8 cellular contexts compared by ENCODE assay signal in genomic region chr2:169694894-169695260, GRCh38. TPM values are rescaled to one million over a fixed set of nuclear protein-coding genes. Genes with fewer than 3 reads are reported as not detected.
DNase-seq lines count a peak whose midpoint lies in the region; ATAC-seq and TF ChIP-seq lines count a peak whose summit lies in the region.

No MANE protein-coding gene starts in this region.

- H3K4me1 ChIP-seq in left lung (peaks cover 6 to 18% of the 10 kb centered on the region in 2 donors), thoracic aorta (ENCODE audit: control insufficient read depth in 1 of 2, low read depth in 2 of 2) (peaks cover 0 to 17% of the 10 kb centered on the region in 2 donors)

- DNase-seq in activated CD4-positive, alpha-beta T cell treated with anti-CD3 and anti-CD28 coated beads, Interleukin-2, amount 10 ng/mL, durations not matched to agents 7 days and 5 days: no peak
- DNase-seq in activated CD4-positive, alpha-beta T cell treated with anti-CD3 and anti-CD28 coated beads for 1 hour: no peak
- DNase-seq in activated naive CD8-positive, alpha-beta T cell treated with anti-CD3 and anti-CD28 coated beads, Interleukin-2, amount 10 ng/mL, durations not matched to agents 7 days and 5 days: no peak
- DNase-seq in left lung: no peak
- no peak for DNase-seq in thoracic aorta (ENCODE audit: low spot score)
- no peak for DNase-seq in AG20443 (ENCODE audit: low spot score)

- TF ChIP-seq CTCF in left lung (IDR thresholded peaks at IDR 0.05) (no peak), thoracic aorta (IDR thresholded peaks at IDR 0.05) (no peak)

- peaks cover 34% of the 10 kb centered on the region for H3K4me1 Mint-ChIP-seq in activated CD4-positive, alpha-beta T cell treated with anti-CD3 and anti-CD28 coated beads, Interleukin-2, amount 10 ng/mL, durations not matched to agents 7 days and 5 days
- peaks cover 22% of the 10 kb centered on the region for H3K4me1 Mint-ChIP-seq in activated naive CD8-positive, alpha-beta T cell treated with anti-CD3 and anti-CD28 coated beads, Interleukin-2, amount 10 ng/mL, durations not matched to agents 7 days and 5 days

- H3K4me3 Mint-ChIP-seq in activated CD4-positive, alpha-beta T cell treated with anti-CD3 and anti-CD28 coated beads, Interleukin-2, amount 10 ng/mL, durations not matched to agents 7 days and 5 days: peak overlapping the region; percentile 76
- peak overlapping the region; percentile 91 for H3K4me3 Mint-ChIP-seq in activated naive CD8-positive, alpha-beta T cell treated with anti-CD3 and anti-CD28 coated beads, Interleukin-2, amount 10 ng/mL, durations not matched to agents 7 days and 5 days

- H3K4me3 ChIP-seq in left lung (peak overlapping the region; percentile 62 to 90), thoracic aorta (peak overlapping the region; percentile 94)

- H3K36me3 ChIP-seq in left lung (peaks cover 0 to 7% of the 10 kb centered on the region in 2 donors), thoracic aorta (no peaks in the 10 kb centered on the region)

- H3K27ac ChIP-seq in left lung: peak overlapping the region; percentile 83 to 91
- H3K27ac ChIP-seq in thoracic aorta: peak overlapping the region; percentile 75

- POLR2A ChIA-PET in activated CD4-positive, alpha-beta T cell treated with anti-CD3 and anti-CD28 coated beads, Interleukin-2, amount 10 ng/mL, durations not matched to agents 7 days and 5 days (lab: Charles Lee): no interaction called here
- POLR2A ChIA-PET in activated naive CD8-positive, alpha-beta T cell treated with anti-CD3 and anti-CD28 coated beads, Interleukin-2, amount 10 ng/mL, durations not matched to agents 7 days and 5 days (lab: Charles Lee): interaction anchor here (1.2 to 1.5 kb wide), 4 partner anchors 71 to 121 kb away, joined by 3 to 8 read pairs (median 4); partner anchors contain the start of genes FASTKD1 and PPIG

- CTCF ChIA-PET in activated CD4-positive, alpha-beta T cell treated with anti-CD3 and anti-CD28 coated beads, Interleukin-2, amount 10 ng/mL, durations not matched to agents 7 days and 5 days (lab: Charles Lee): interaction anchor here (1.7 kb wide), 1 partner anchor 12 kb away, joined by 4 read pairs; no protein-coding TSS in a partner anchor

- intact Hi-C loops in left lung (cut with DNase I): no loop called here

- H3K36me3 Mint-ChIP-seq in activated CD4-positive, alpha-beta T cell treated with anti-CD3 and anti-CD28 coated beads, Interleukin-2, amount 10 ng/mL, durations not matched to agents 7 days and 5 days (ENCODE audit: low read depth): peaks cover 14% of the 10 kb centered on the region
- peaks cover 14% of the 10 kb centered on the region for H3K36me3 Mint-ChIP-seq in activated naive CD8-positive, alpha-beta T cell treated with anti-CD3 and anti-CD28 coated beads, Interleukin-2, amount 10 ng/mL, durations not matched to agents 7 days and 5 days

- H3K27me3 ChIP-seq in left lung: no peaks in the 10 kb centered on the region
- H3K27me3 ChIP-seq in thoracic aorta (replicated peaks; ENCODE audit: insufficient read depth): no peaks in the 10 kb centered on the region

- no peak for ATAC-seq in activated naive CD8-positive, alpha-beta T cell treated with anti-CD3 and anti-CD28 coated beads, Interleukin-2, amount 10 ng/mL, durations not matched to agents 7 days and 5 days (ENCODE audit: low read depth)
- no peak for ATAC-seq in left lung
- ATAC-seq in thoracic aorta (ENCODE audit: insufficient number of reproducible peaks, low FRiP score, low read depth): no peak
- ATAC-seq in HG03439 (IDR thresholded peaks at IDR 0.05; ENCODE audit: unreplicated experiment): no peak
- ATAC-seq in GM21717 (IDR thresholded peaks at IDR 0.05; ENCODE audit: unreplicated experiment): no peak

- peaks cover 6% of the 10 kb centered on the region for H3K9me3 Mint-ChIP-seq in activated CD4-positive, alpha-beta T cell treated with anti-CD3 and anti-CD28 coated beads, Interleukin-2, amount 10 ng/mL, durations not matched to agents 7 days and 5 days
- peaks cover 5% of the 10 kb centered on the region for H3K9me3 Mint-ChIP-seq in activated naive CD8-positive, alpha-beta T cell treated with anti-CD3 and anti-CD28 coated beads, Interleukin-2, amount 10 ng/mL, durations not matched to agents 7 days and 5 days

- H3K9me3 ChIP-seq in left lung: peaks cover 0 to 7% of the 10 kb centered on the region in 2 donors
- no peaks in the 10 kb centered on the region for H3K9me3 ChIP-seq in thoracic aorta

- peak overlapping the region; percentile 92 for H3K27ac Mint-ChIP-seq in activated CD4-positive, alpha-beta T cell treated with anti-CD3 and anti-CD28 coated beads, Interleukin-2, amount 10 ng/mL, durations not matched to agents 7 days and 5 days
- H3K27ac Mint-ChIP-seq in activated naive CD8-positive, alpha-beta T cell treated with anti-CD3 and anti-CD28 coated beads, Interleukin-2, amount 10 ng/mL, durations not matched to agents 7 days and 5 days: peak overlapping the region; percentile 85

- peaks cover 22% of the 10 kb centered on the region for H3K27me3 Mint-ChIP-seq in activated CD4-positive, alpha-beta T cell treated with anti-CD3 and anti-CD28 coated beads, Interleukin-2, amount 10 ng/mL, durations not matched to agents 7 days and 5 days
- H3K27me3 Mint-ChIP-seq in activated naive CD8-positive, alpha-beta T cell treated with anti-CD3 and anti-CD28 coated beads, Interleukin-2, amount 10 ng/mL, durations not matched to agents 7 days and 5 days: peaks cover 8% of the 10 kb centered on the region

RNA-seq across cellular contexts. Expression of gene PHOSPHO2, which starts 0.6 kb away (rescaled TPM):
- total RNA-seq in activated CD4-positive, alpha-beta T cell treated with anti-CD3 and anti-CD28 coated beads, Interleukin-2, amount 10 ng/mL, durations not matched to agents 7 days and 5 days: 1 to 10 TPM; 2.7 to 3.0 TPM
- total RNA-seq in activated naive CD8-positive, alpha-beta T cell treated with anti-CD3 and anti-CD28 coated beads, Interleukin-2, amount 10 ng/mL, durations not matched to agents 7 days and 5 days: 1 to 10 TPM; 6.0 to 6.3 TPM
- 1 to 10 TPM; 5.4 to 6.6 TPM for total RNA-seq in left lung
- total RNA-seq in thoracic aorta: 1 to 10 TPM in 1 of 2 donors, under 1 TPM in 1; 0.92 to 3.2 TPM

RNA-seq across cellular contexts. Expression of gene CFAP210, which starts 0.7 kb away (rescaled TPM):
- total RNA-seq in activated CD4-positive, alpha-beta T cell treated with anti-CD3 and anti-CD28 coated beads, Interleukin-2, amount 10 ng/mL, durations not matched to agents 7 days and 5 days: not detected
- not detected for total RNA-seq in activated naive CD8-positive, alpha-beta T cell treated with anti-CD3 and anti-CD28 coated beads, Interleukin-2, amount 10 ng/mL, durations not matched to agents 7 days and 5 days
- under 1 TPM in 1 of 2 donors, not detected in 1; 0.68 TPM for total RNA-seq in left lung
- not detected for total RNA-seq in thoracic aorta

RNA-seq across cellular contexts. Expression of gene KLHL23, which starts 38.8 kb away (rescaled TPM):
- 1 to 10 TPM; 2.7 to 4.0 TPM for total RNA-seq in activated CD4-positive, alpha-beta T cell treated with anti-CD3 and anti-CD28 coated beads, Interleukin-2, amount 10 ng/mL, durations not matched to agents 7 days and 5 days
- total RNA-seq in activated naive CD8-positive, alpha-beta T cell treated with anti-CD3 and anti-CD28 coated beads, Interleukin-2, amount 10 ng/mL, durations not matched to agents 7 days and 5 days: 1 to 10 TPM; 7.6 to 7.8 TPM
- total RNA-seq in left lung (1 to 10 TPM; 9.4 to 9.5 TPM), thoracic aorta (10 to 100 TPM in 1 of 2 donors, 1 to 10 TPM in 1; 7.9 to 11.5 TPM)
